Comparison of ENCODE assay signal across 8 cellular contexts in genomic region chr18:111292-112014, GRCh38. TPM values are rescaled to one million over a fixed set of nuclear protein-coding genes. Genes with fewer than 3 reads are reported as not detected.
DNase-seq lines count a peak whose midpoint lies in the region; ATAC-seq and TF ChIP-seq lines count a peak whose summit lies in the region.

No MANE protein-coding gene starts in this region.

- no peaks in the 10 kb centered on the region for H3K36me3 ChIP-seq in body of pancreas (replicated peaks in 1 of 2; ENCODE audit: insufficient read depth in 1 of 2, low read depth in 2 of 2)

- H3K9me3 ChIP-seq in body of pancreas, result no peaks in the 10 kb centered on the region

- ATAC-seq in GM18858 (IDR thresholded peaks at IDR 0.05; ENCODE audit: unreplicated experiment) (peak; percentile 29), body of pancreas (peak; percentile 67), GM19452 (IDR thresholded peaks at IDR 0.05; ENCODE audit: unreplicated experiment) (no peak), HG02763 (IDR thresholded peaks at IDR 0.05; ENCODE audit: unreplicated experiment) (no peak)

- peak; percentile 44; the same call in 1 of the 2 replicates for TF ChIP-seq POLR2A in Raji (IDR thresholded peaks at IDR 0.05; ENCODE audit: insufficient read depth, low read depth, low read length)
- TF ChIP-seq POLR2A in body of pancreas (IDR thresholded peaks at IDR 0.05), result peak in 2 of 3 donors; percentile 34 to 37

- H3K27ac ChIP-seq in body of pancreas, result peak overlapping the region; percentile 32 to 86 (median 76)

- intact Hi-C loops in body of pancreas (cut with DNase I), result no loop called here

- WGBS in body of pancreas, 2 donors, result 8 to 9% methylated on average over 23 to 34 of the region's 42 CpGs

- DNase-seq in body of pancreas (peak; percentile 75 to 84 (median 80)), islet precursor cell (peak; percentile 80)
- DNase-seq in stimulated activated CD4-positive, alpha-beta T cell treated with anti-CD3 and anti-CD28 coated beads, Interleukin-1b, Interleukin-23, amount 100 ng/mL, for 24 hours (ENCODE audit: low read depth in 4 of 4, low spot score in 1 of 4), result peak; percentile 32 to 50 (median 38)
- DNase-seq in NK-92 treated with Interleukin-12 subunit alpha and Interleukin-12 subunit beta, amount 100 ng/mL, for 24 hours (lab: John Stamatoyannopoulos, UW), result no peak

- H3K4me3 ChIP-seq in body of pancreas, result no peak overlapping the region

- H3K27me3 ChIP-seq in body of pancreas, result no peaks in the 10 kb centered on the region

- peak in 2 of 7 experiments; percentile 18 to 43 for TF ChIP-seq CTCF in body of pancreas (IDR thresholded peaks at IDR 0.05)

- peaks cover 6% of the 10 kb centered on the region for H3K4me1 ChIP-seq in body of pancreas

RNA-seq across cellular contexts. Expression of gene USP14, which starts 46.9 kb away (rescaled TPM):
- total RNA-seq in body of pancreas, result 10 to 100 TPM; 14.5 to 18.8 TPM

Comparison
In these comparisons a context has a peak if more than half of its experiments do, and no peak if none do; other contexts are left out.
1. ATAC-seq: peak in GM18858 (single experiment) and body of pancreas (single experiment); none in GM19452 (single experiment) and HG02763 (single experiment).